8 cellular contexts compared by ENCODE assay signal in the genomic region with DNA sequence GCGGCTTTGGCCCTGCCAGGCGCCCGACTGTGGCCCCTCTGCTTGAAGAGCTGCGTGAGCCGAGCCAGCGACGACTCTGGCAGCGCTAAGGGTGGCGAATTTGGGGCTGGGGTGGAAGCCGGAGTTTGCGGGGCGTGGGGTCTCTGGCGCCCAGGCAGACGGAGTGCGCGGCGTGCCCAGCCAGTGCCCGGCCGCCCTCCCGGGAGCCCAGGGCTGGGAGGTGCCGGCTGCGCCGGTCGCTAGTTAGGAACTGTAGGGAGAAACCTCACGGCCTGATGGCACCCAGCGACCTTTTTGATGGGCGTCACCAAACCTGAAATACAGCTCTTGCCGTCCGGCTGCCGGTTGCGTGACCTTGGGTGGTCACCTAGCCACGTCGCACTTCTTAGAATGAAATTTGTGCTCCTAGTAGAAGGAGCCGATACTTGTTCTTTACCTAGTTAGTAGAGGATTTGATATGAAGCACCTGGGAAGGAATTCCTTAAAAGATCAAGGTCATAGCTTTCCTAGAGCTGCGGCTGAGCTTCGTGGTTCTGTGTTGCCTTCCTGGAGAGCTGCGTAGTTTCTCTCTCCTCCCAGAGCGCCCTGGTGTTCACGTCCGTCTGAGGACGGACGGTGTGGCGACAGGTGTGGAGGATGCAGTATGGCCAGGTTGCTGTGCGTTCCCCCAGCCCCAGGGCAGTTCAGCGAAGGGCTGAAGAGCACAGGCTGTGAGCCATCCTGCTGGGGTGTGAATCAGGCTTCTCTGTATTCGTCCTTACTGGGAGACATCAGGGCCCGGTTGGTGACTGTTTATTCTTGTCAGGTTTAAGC. TPM values are rescaled to one million over a fixed set of nuclear protein-coding genes. Genes with fewer than 3 reads are reported as not detected.
DNase-seq lines count a peak whose midpoint lies in the region; FAIRE-seq and TF ChIP-seq lines count a peak whose summit lies in the region.

No MANE protein-coding gene starts in this region.

- H3K4me3 Mint-ChIP-seq in activated CD4-positive, alpha-beta T cell treated with anti-CD3 and anti-CD28 coated beads, Interleukin-2, amount 10 ng/mL, durations not matched to agents 24 days and 14 days = peak overlapping the region; percentile 95
- H3K4me3 Mint-ChIP-seq in astrocyte (ENCODE audit: unreplicated experiment) = peak overlapping the region; percentile 97

- H3K27ac ChIP-seq in astrocyte (ENCODE audit: low read depth, low read length) = peak overlapping the region; percentile 90
- H3K27ac ChIP-seq in layer of hippocampus (ENCODE audit: low read depth, low read length) = peak overlapping the region; percentile 66
- H3K27ac ChIP-seq in temporal lobe (ENCODE audit: low read depth, low read length) = peak overlapping the region; percentile 9

- peak overlapping the region; percentile 93 for H3K4me3 ChIP-seq in astrocyte (ENCODE audit: insufficient read depth, low read depth, low read length)

- peaks cover 4% of the 10 kb centered on the region for H3K9me3 Mint-ChIP-seq in activated CD4-positive, alpha-beta T cell treated with anti-CD3 and anti-CD28 coated beads, Interleukin-2, amount 10 ng/mL, durations not matched to agents 24 days and 14 days
- H3K9me3 Mint-ChIP-seq in astrocyte (ENCODE audit: unreplicated experiment) = peaks cover 5% of the 10 kb centered on the region

- H3K36me3 Mint-ChIP-seq in activated CD4-positive, alpha-beta T cell treated with anti-CD3 and anti-CD28 coated beads, Interleukin-2, amount 10 ng/mL, durations not matched to agents 24 days and 14 days (ENCODE audit: low read depth) = peaks cover 11% of the 10 kb centered on the region
- peaks cover 3% of the 10 kb centered on the region for H3K36me3 Mint-ChIP-seq in astrocyte (ENCODE audit: low read depth, unreplicated experiment)

- peak; percentile 76 for DNase-seq in activated CD4-positive, alpha-beta T cell treated with anti-CD3 and anti-CD28 coated beads, Interleukin-2, amount 10 ng/mL, durations not matched to agents 24 days and 14 days
- no peak for DNase-seq in activated CD4-positive, alpha-beta T cell treated with anti-CD3 and anti-CD28 coated beads, Interleukin-2, amount 50 U/mL, for 1 hour
- DNase-seq in HT-29 (ENCODE audit: low spot score) (peak; percentile 57), astrocyte (ENCODE audit: low read depth) (no peak)
- no peak for DNase-seq in activated CD4-positive, CD25-positive, alpha-beta regulatory T cell treated with anti-CD3 and anti-CD28 coated beads, Interleukin-2, amount 50 U/mL, for 72 hours
- DNase-seq in stimulated activated CD4-positive, alpha-beta T cell treated with anti-CD3 and anti-CD28 coated beads, Interleukin-2, amount 100 ng/mL, for 48 hours = no peak

- intact Hi-C loops in activated CD4-positive, alpha-beta T cell treated with anti-CD3 and anti-CD28 coated beads, Interleukin-2, amount 10 ng/mL, durations not matched to agents 24 days and 14 days (cut with micrococcal nuclease) = no loop called here

- peaks cover 27% of the 10 kb centered on the region for H3K4me1 ChIP-seq in astrocyte (ENCODE audit: insufficient read depth, low read length)

- H3K79me2 ChIP-seq in astrocyte (ENCODE audit: insufficient read depth, low read length) = peaks cover 57% of the 10 kb centered on the region

- H3K27me3 Mint-ChIP-seq in activated CD4-positive, alpha-beta T cell treated with anti-CD3 and anti-CD28 coated beads, Interleukin-2, amount 10 ng/mL, durations not matched to agents 24 days and 14 days = no peaks in the 10 kb centered on the region
- no peaks in the 10 kb centered on the region for H3K27me3 Mint-ChIP-seq in astrocyte (ENCODE audit: low read depth, unreplicated experiment)

- H3K4me2 ChIP-seq in astrocyte (ENCODE audit: low read length) = peak overlapping the region; percentile 99

- H3K27me3 ChIP-seq in astrocyte (ENCODE audit: insufficient read depth, low read length) (no peaks in the 10 kb centered on the region), layer of hippocampus (ENCODE audit: control insufficient read depth, insufficient read depth, low read length) (no peaks in the 10 kb centered on the region)

- no peak for FAIRE-seq in astrocyte (lab: Jason Lieb, UNC)

- no peak for TF ChIP-seq CTCF in astrocyte (IDR thresholded peaks at IDR 0.05; ENCODE audit: insufficient read depth, low read depth, low read length)

- H3K4me1 Mint-ChIP-seq in activated CD4-positive, alpha-beta T cell treated with anti-CD3 and anti-CD28 coated beads, Interleukin-2, amount 10 ng/mL, durations not matched to agents 24 days and 14 days = peaks cover 28% of the 10 kb centered on the region
- H3K4me1 Mint-ChIP-seq in astrocyte (ENCODE audit: low read depth, unreplicated experiment) = peaks cover 35% of the 10 kb centered on the region

- H3K9ac ChIP-seq in astrocyte (ENCODE audit: low read length) = peak overlapping the region; percentile 97

- peaks cover 46% of the 10 kb centered on the region for H4K20me1 ChIP-seq in astrocyte (ENCODE audit: insufficient read depth, low read length)

- H3K9me3 ChIP-seq in astrocyte (ENCODE audit: insufficient read depth, low read depth, low read length) = no peaks in the 10 kb centered on the region

- H3K36me3 ChIP-seq in astrocyte (ENCODE audit: insufficient read depth, low read length) = no peaks in the 10 kb centered on the region

- H2AFZ ChIP-seq in astrocyte (ENCODE audit: low read depth, low read length) = peak overlapping the region; percentile 89

- peak overlapping the region; percentile 88 for H3K27ac Mint-ChIP-seq in activated CD4-positive, alpha-beta T cell treated with anti-CD3 and anti-CD28 coated beads, Interleukin-2, amount 10 ng/mL, durations not matched to agents 24 days and 14 days
- peak overlapping the region; percentile 93 for H3K27ac Mint-ChIP-seq in astrocyte (ENCODE audit: unreplicated experiment)

RNA-seq across cellular contexts. Expression of a gene that starts 0.7 kb away (rescaled TPM):
- total RNA-seq in activated CD4-positive, alpha-beta T cell treated with anti-CD3 and anti-CD28 coated beads, Interleukin-2, amount 10 ng/mL, durations not matched to agents 24 days and 14 days = 61.3 and 62.6 TPM in 2 replicates
- 127 and 139 TPM in 2 replicates for total RNA-seq in HT-29 (2014; rRNA removed; shearing (Covaris generic))
- total RNA-seq in astrocyte = 73.3 and 79.3 TPM in 2 replicates
- 28.8 TPM for total RNA-seq in temporal lobe

RNA-seq across cellular contexts. Expression of a gene that starts 41.4 kb away (rescaled TPM):
- 190 and 200 TPM in 2 replicates for total RNA-seq in activated CD4-positive, alpha-beta T cell treated with anti-CD3 and anti-CD28 coated beads, Interleukin-2, amount 10 ng/mL, durations not matched to agents 24 days and 14 days
- 631 and 665 TPM in 2 replicates for total RNA-seq in HT-29 (2014; rRNA removed; shearing (Covaris generic))
- total RNA-seq in astrocyte (115 and 136 TPM in 2 replicates), temporal lobe (126 TPM)

RNA-seq across cellular contexts. Expression of a gene that starts 56.6 kb away (rescaled TPM):
- 28.3 and 28.4 TPM in 2 replicates for total RNA-seq in activated CD4-positive, alpha-beta T cell treated with anti-CD3 and anti-CD28 coated beads, Interleukin-2, amount 10 ng/mL, durations not matched to agents 24 days and 14 days
- total RNA-seq in HT-29 (2014; rRNA removed; shearing (Covaris generic)) = 17.9 and 21.7 TPM in 2 replicates
- total RNA-seq in astrocyte = 14.2 and 14.8 TPM in 2 replicates
- 7.9 TPM for total RNA-seq in temporal lobe

Comparison
In these comparisons a context has a peak if more than half of its experiments do, and no peak if none do; other contexts are left out.
1. DNase-seq: peak in activated CD4-positive, alpha-beta T cell treated with anti-CD3 and anti-CD28 coated beads, Interleukin-2, amount 10 ng/mL, durations not matched to agents 24 days and 14 days (single experiment) and HT-29 (single experiment); none in activated CD4-positive, alpha-beta T cell treated with anti-CD3 and anti-CD28 coated beads, Interleukin-2, amount 50 U/mL, for 1 hour (single experiment), astrocyte (single experiment), activated CD4-positive, CD25-positive, alpha-beta regulatory T cell treated with anti-CD3 and anti-CD28 coated beads, Interleukin-2, amount 50 U/mL, for 72 hours (single experiment) and stimulated activated CD4-positive, alpha-beta T cell treated with anti-CD3 and anti-CD28 coated beads, Interleukin-2, amount 100 ng/mL, for 48 hours (0 of 2).
2. H3K27ac ChIP-seq: peak in every context shown above with its lines; median percentile 90 in astrocyte; 66 in layer of hippocampus; 9 in temporal lobe.